ENCODE assay signal across 8 cellular contexts in genomic region chr12:107884769-107885694, GRCh38.
DNase-seq lines count a peak whose midpoint lies in the region; ATAC-seq and TF ChIP-seq lines count a peak whose summit lies in the region.
"Had no signal": no experiment of that assay in that cellular context is flagged by ENCODE, and none has a peak within 500 bp of the region (broad histone marks: within the 10 kb centered on the region; RNA-seq: fewer than 3 reads in every experiment).

No MANE protein-coding gene starts in this region.

- H3K4me3 Mint-ChIP-seq in glutamatergic neuron (ENCODE audit: unreplicated experiment): no peak overlapping the region
- H3K4me3 Mint-ChIP-seq: activated naive CD8-positive, alpha-beta T cell had no signal

- peaks cover 6% of the 10 kb centered on the region for H3K4me1 Mint-ChIP-seq in glutamatergic neuron (ENCODE audit: low read depth, unreplicated experiment)

- intact Hi-C loops in sciatic nerve (cut with DNase I): no loop called here

- DNase-seq in G401 (ENCODE audit: low spot score): peak; percentile 58
- DNase-seq in NCI-H82 (lab: John Stamatoyannopoulos, UW): peak; percentile 86
- peak; percentile 6 for DNase-seq in activated effector memory CD4-positive, alpha-beta T cell treated with Interleukin-2 at 50 U/mL for 16 hours
- peak; percentile 67 for DNase-seq in glutamatergic neuron
- DNase-seq in sciatic nerve (ENCODE audit: low spot score): no peak
- DNase-seq in NCI-H128 (lab: John Stamatoyannopoulos, UW; ENCODE audit: unreplicated experiment): no peak

- ATAC-seq in HG03571 (IDR thresholded peaks at IDR 0.05; ENCODE audit: unreplicated experiment) (peak; percentile 53), sciatic nerve (peak; percentile 55)

- in situ Hi-C loops in G401 (cut with HindIII; ENCODE audit: low sequenced_read_pairs): loop anchor here (25.0 kb wide), 1 partner anchor 223 kb away; no protein-coding TSS in a partner anchor

- peaks cover 4% of the 10 kb centered on the region for H3K27me3 Mint-ChIP-seq in glutamatergic neuron (ENCODE audit: unreplicated experiment)

- H3K36me3 Mint-ChIP-seq in glutamatergic neuron (ENCODE audit: unreplicated experiment): no peaks in the 10 kb centered on the region
- H3K36me3 Mint-ChIP-seq: activated naive CD8-positive, alpha-beta T cell had no signal

- no peaks in the 10 kb centered on the region for H3K9me3 Mint-ChIP-seq in glutamatergic neuron (ENCODE audit: unreplicated experiment)

- no peak overlapping the region for H3K27ac Mint-ChIP-seq in glutamatergic neuron (ENCODE audit: unreplicated experiment)
- H3K27ac Mint-ChIP-seq: activated naive CD8-positive, alpha-beta T cell had no signal

- TF ChIP-seq CTCF in glutamatergic neuron (IDR thresholded peaks at IDR 0.05; ENCODE audit: partially characterized antibody, unreplicated experiment): peak; percentile 72

Comparison
In these comparisons a context has a peak if more than half of its experiments do, and no peak if none do; other contexts are left out.
1. DNase-seq: peak in G401 (single experiment), NCI-H82 (single experiment), activated effector memory CD4-positive, alpha-beta T cell treated with Interleukin-2 at 50 U/mL for 16 hours (single experiment) and glutamatergic neuron (single experiment); none in sciatic nerve (single experiment) and NCI-H128 (single experiment).